7 cellular contexts compared by ENCODE assay signal in the genomic region with DNA sequence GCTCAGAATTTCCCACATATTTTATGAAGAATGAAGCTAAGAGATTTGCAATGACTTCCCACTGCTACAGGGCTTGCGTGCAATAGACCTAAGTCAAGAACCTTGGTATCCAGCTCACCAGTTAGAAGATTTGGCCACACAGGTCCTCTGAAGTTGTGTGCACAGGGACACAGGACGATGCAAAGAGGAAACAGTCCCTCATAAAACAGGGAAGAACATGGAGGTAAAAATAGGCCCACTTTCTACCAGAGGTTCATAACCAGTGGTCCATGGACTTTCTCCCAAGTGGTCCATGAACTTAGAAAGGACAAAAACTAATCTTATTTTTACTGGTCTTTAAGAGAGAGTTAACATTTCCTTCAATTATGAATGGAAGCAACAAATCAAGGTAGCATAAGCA. TPM values are rescaled to one million over a fixed set of nuclear protein-coding genes. Genes with fewer than 3 reads are reported as not detected.
DNase-seq lines count a peak whose midpoint lies in the region; ATAC-seq, FAIRE-seq and TF ChIP-seq lines count a peak whose summit lies in the region.

No MANE protein-coding gene starts in this region.

- H3K9me2 ChIP-seq in PC-9 (ENCODE audit: insufficient read depth) = no peaks in the 10 kb centered on the region

- peaks cover 17% of the 10 kb centered on the region for H3K79me2 ChIP-seq in PC-9 (ENCODE audit: low read depth)

- H3F3A ChIP-seq in PC-9 (ENCODE audit: insufficient read depth, low read depth) = no peaks in the 10 kb centered on the region

- intact Hi-C loops in PC-9 (cut with micrococcal nuclease; ENCODE audit: unreplicated experiment) (no loop called here), sciatic nerve (cut with DNase I) (no loop called here)

- peak overlapping the region; percentile 82; the same call in 1 of the 2 replicates for H3K4me3 ChIP-seq in GM12864 (ENCODE audit: low read depth, low read length)
- H3K4me3 ChIP-seq in PC-9 = peak overlapping the region; percentile 99
- H3K4me3 ChIP-seq in epithelial cell of proximal tubule (ENCODE audit: low read depth, low read length) = peak overlapping the region; percentile 89
- H3K4me3 ChIP-seq in retinal pigment epithelial cell (ENCODE audit: low read length) = peak overlapping the region; percentile 96

- H2AFZ ChIP-seq in PC-9 = no peak overlapping the region

- CTCF ChIA-PET in PC-9 (lab: Charles Lee) = no interaction called here

- no peak for FAIRE-seq in GM19239 (lab: Jason Lieb, UNC)

- H3K27ac ChIP-seq in PC-9 = no peak overlapping the region

- DNase-seq in GM12864 (ENCODE audit: low read depth) = no peak
- DNase-seq in PC-9 = no peak
- no peak for DNase-seq in epithelial cell of proximal tubule (ENCODE audit: low read depth)
- no peak for DNase-seq in retinal pigment epithelial cell (ENCODE audit: low read depth)
- DNase-seq in sciatic nerve (ENCODE audit: low spot score) = no peak
- no peak for DNase-seq in hypothalamus (lab: John Stamatoyannopoulos, UW)
- DNase-seq in GM19239 (ENCODE audit: insufficient read length, low spot score) = no peak

- 0 out of 2 replicates have a peak, but pooled peaks cover 2% of the 10 kb centered on the region for H3K9me3 ChIP-seq in PC-9 (ENCODE audit: insufficient read depth, low read depth)

- no peaks in the 10 kb centered on the region for H3K27me3 ChIP-seq in PC-9 (ENCODE audit: insufficient read depth, low read depth)

- BruUV-seq in PC-9 (replicated peaks; lab: Mats Ljungman, UMichigan) = no TSS peak

- TF ChIP-seq CTCF in GM12864 (IDR thresholded peaks at IDR 0.05; ENCODE audit: low read depth, low read length, missing control alignments) (no peak), PC-9 (conservative IDR thresholded peaks at IDR 0.05) (no peak), epithelial cell of proximal tubule (conservative IDR thresholded peaks at IDR 0.05; ENCODE audit: low read depth, low read length) (no peak), retinal pigment epithelial cell (conservative IDR thresholded peaks at IDR 0.05; ENCODE audit: low read depth, low read length) (no peak)

- peak overlapping the region; percentile 96 for H3K4me2 ChIP-seq in PC-9

- no peaks in the 10 kb centered on the region for H4K20me1 ChIP-seq in PC-9 (ENCODE audit: insufficient read depth)

- no peak for ATAC-seq in sciatic nerve

- peaks cover 19% of the 10 kb centered on the region for H3K4me1 ChIP-seq in PC-9 (replicated peaks; ENCODE audit: insufficient read depth)

- 0 out of 2 replicates have a peak, but pooled peaks cover 7% of the 10 kb centered on the region for H3K36me3 ChIP-seq in PC-9 (ENCODE audit: low read depth)

- POLR2A ChIA-PET in PC-9 (lab: Charles Lee; ENCODE audit: unreplicated experiment) = no interaction called here

RNA-seq across cellular contexts. Expression of a gene that starts 1.3 kb away (rescaled TPM):
- 6.0 and 6.7 TPM in 2 replicates for total RNA-seq in PC-9 (2021)
- 1.5 and 3.7 TPM in 2 replicates for total RNA-seq in epithelial cell of proximal tubule
- 5.4 TPM for total RNA-seq in sciatic nerve

RNA-seq across cellular contexts. Expression of a gene that starts 8.3 kb away (rescaled TPM):
- total RNA-seq in PC-9 (2021) (not detected in 2 replicates), epithelial cell of proximal tubule (0.17 and 0.65 TPM in 2 replicates), sciatic nerve (2.9 TPM)

RNA-seq across cellular contexts. Expression of a gene that starts 16.2 kb away (rescaled TPM):
- total RNA-seq in PC-9 (2021) (12.1 and 14.8 TPM in 2 replicates), epithelial cell of proximal tubule (6.0 and 6.9 TPM in 2 replicates), sciatic nerve (19.3 TPM)

RNA-seq across cellular contexts. Expression of a gene that starts 25.7 kb away (rescaled TPM):
- total RNA-seq in PC-9 (2021) (19.2 and 20.4 TPM in 2 replicates), epithelial cell of proximal tubule (12.3 and 12.5 TPM in 2 replicates), sciatic nerve (17.3 TPM)

RNA-seq across cellular contexts. Expression of a gene that starts 30.6 kb away (rescaled TPM):
- 3.6 and 3.9 TPM in 2 replicates for total RNA-seq in PC-9 (2021)
- total RNA-seq in epithelial cell of proximal tubule = 5.2 and 7.1 TPM in 2 replicates
- 4.9 TPM for total RNA-seq in sciatic nerve
